24 cellular contexts compared by ENCODE assay signal in the genomic region with DNA sequence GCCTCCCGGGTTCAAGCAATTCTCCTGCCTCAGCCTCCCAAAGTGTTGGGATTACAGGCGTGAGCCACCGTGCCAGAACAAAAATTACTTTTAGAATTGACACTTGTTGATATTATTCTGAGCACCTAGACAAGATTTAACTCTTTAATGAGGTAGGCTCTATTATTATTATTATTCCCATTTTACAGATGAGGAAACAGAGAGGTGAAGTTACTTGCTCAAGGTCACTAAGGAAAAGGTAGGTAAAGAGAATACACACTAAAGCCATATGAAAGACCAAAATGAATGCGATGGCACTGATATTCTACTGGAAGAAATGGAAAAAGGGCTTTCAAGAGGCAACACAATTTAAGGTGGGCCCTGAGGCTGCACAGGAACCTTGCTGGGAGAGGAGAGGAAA.
DNase-seq lines count a peak whose midpoint lies in the region; ATAC-seq, FAIRE-seq and TF ChIP-seq lines count a peak whose summit lies in the region.
"Had no signal": no experiment of that assay in that cellular context is flagged by ENCODE, and none has a peak within 500 bp of the region (broad histone marks: within the 10 kb centered on the region; RNA-seq: fewer than 3 reads in every experiment).

No MANE protein-coding gene starts in this region.

- H3K27me3 Mint-ChIP-seq in progenitor cell of endocrine pancreas, result no peaks in the 10 kb centered on the region
- H3K27me3 Mint-ChIP-seq: memory B cell had no signal

- peaks cover 15% of the 10 kb centered on the region for H3K4me1 Mint-ChIP-seq in progenitor cell of endocrine pancreas (ENCODE audit: low read depth)

- H3K27me3 ChIP-seq in HepG2 (ENCODE audit: control insufficient read depth in 1 of 2, insufficient read depth in 2 of 2, low read length in 2 of 2), result no peaks in the 10 kb centered on the region
- H3K27me3 ChIP-seq in gastrocnemius medialis, result no peaks in the 10 kb centered on the region
- H3K27me3 ChIP-seq: adrenal gland, BE2C, hepatocyte, neutrophil, SJCRH30 had no signal

- no peaks in the 10 kb centered on the region for H4K20me1 ChIP-seq in HepG2 (ENCODE audit: insufficient read depth, low read length)

- DNase-seq in A549 (ENCODE audit: low read depth in 1 of 2, low spot score in 1 of 2), result no peak
- DNase-seq in HepG2 (ENCODE audit: low spot score), result no peak
- no peak for DNase-seq in gastrocnemius medialis
- no peak for DNase-seq in CD1c-positive myeloid dendritic cell (ENCODE audit: extremely low spot score)
- no peak for DNase-seq in DMS79 treated with DMSO at 0.1 percent for 48 hours (lab: John Stamatoyannopoulos, UW)
- no peak for DNase-seq in progenitor cell of endocrine pancreas (ENCODE audit: low spot score, unreplicated experiment)
- no peak for DNase-seq in activated CD4-positive, CD25-positive, alpha-beta regulatory T cell (lab: John Stamatoyannopoulos, UW)
- DNase-seq: ACHN; activated naive CD4-positive, alpha-beta T cell treated with Interleukin-2 at 50 U/mL for 16 hours; adrenal gland; BE2C; effector CD4-positive, alpha-beta T cell; IMR-90; left cardiac atrium; NCI-H1105 treated with DMSO at 0.1 percent for 48 hours; NCI-H2029; SJCRH30; stimulated activated naive CD4-positive, alpha-beta T cell had no signal

- H3K9ac ChIP-seq in HepG2 (ENCODE audit: insufficient read depth, low read depth, low read length), result no peak overlapping the region

- H3K27ac ChIP-seq in A549 (0 out of 6 replicates have a peak overlapping the region, but pooled peaks of 1 of the 2 experiments have one; percentile 11), VCaP (peak overlapping the region; percentile 45), HepG2 (ENCODE audit: extremely low read length, insufficient read depth, low read length) (peak overlapping the region; percentile 30), gastrocnemius medialis (peak overlapping the region in 3 of 4 donors; percentile 1 to 57 (median 2))
- H3K27ac ChIP-seq: hepatocyte, neutrophil, SJCRH30 had no signal

- no peak for TF ChIP-seq EP300 in A549 (IDR thresholded peaks at IDR 0.05)
- TF ChIP-seq EP300 in HepG2 (IDR thresholded peaks at IDR 0.05; ENCODE audit: low read depth in 2 of 2, low read length in 2 of 2), result no peak
- no peak for TF ChIP-seq EP300 in HepG2 (CRISPR knock-in tag; IDR thresholded peaks at IDR 0.05; ENCODE audit: borderline replicate concordance)

- H3K4me2 ChIP-seq in A549 (no peak overlapping the region), HepG2 (ENCODE audit: low read depth, low read length) (no peak overlapping the region)
- H3K4me2 ChIP-seq: hepatocyte had no signal

- H3K79me2 ChIP-seq in HepG2 (ENCODE audit: insufficient read depth, low read length), result no peaks in the 10 kb centered on the region
- H3K79me2 ChIP-seq: hepatocyte had no signal

- H3K4me3 ChIP-seq in A549, result no peak overlapping the region
- H3K4me3 ChIP-seq in HepG2 (replicated peaks in 1 of 3; ENCODE audit: insufficient read depth in 1 of 3, low read depth in 2 of 3, low read length in 3 of 3), result no peak overlapping the region
- no peak overlapping the region for H3K4me3 ChIP-seq in gastrocnemius medialis
- H3K4me3 ChIP-seq: adrenal gland, hepatocyte, SJCRH30 had no signal

- TF ChIP-seq CTCF in A549 (IDR thresholded peaks at IDR 0.05) (no peak), VCaP (conservative IDR thresholded peaks at IDR 0.05) (no peak), HepG2 (CRISPR knock-in tag; IDR thresholded peaks at IDR 0.05) (no peak), gastrocnemius medialis (IDR thresholded peaks at IDR 0.05 in 4 of 5, conservative IDR thresholded peaks at IDR 0.05 in 1 of 5) (no peak), progenitor cell of endocrine pancreas (IDR thresholded peaks at IDR 0.05; ENCODE audit: unreplicated experiment) (no peak)

- no peaks in the 10 kb centered on the region for H3K9me3 ChIP-seq in A549
- no peaks in the 10 kb centered on the region for H3K9me3 ChIP-seq in HepG2 (ENCODE audit: low read length)
- no peaks in the 10 kb centered on the region for H3K9me3 ChIP-seq in gastrocnemius medialis
- H3K9me3 ChIP-seq: adrenal gland, BE2C, neutrophil, SJCRH30 had no signal

- ATAC-seq in A549, result no peak
- no peak for ATAC-seq in HepG2
- ATAC-seq in gastrocnemius medialis, result no peak
- ATAC-seq: WTC11 had no signal

- no peak for FAIRE-seq in A549 (lab: Jason Lieb, UNC)
- no peak for FAIRE-seq in HepG2 (lab: Jason Lieb, UNC)
- FAIRE-seq: RCC 7860 had no signal

- 91% methylated on average over 4 of the region's 4 CpGs for WGBS in A549 (ENCODE audit: missing lambda C conversion rate)
- 97% methylated on average over 4 of the region's 4 CpGs for WGBS in HepG2 (ENCODE audit: low lambda C conversion rate)

- in situ Hi-C loops in HepG2 (cut with HindIII; ENCODE audit: extremely low pct_ligation_motif_present, low pct_unique_long_range_greater_than_20kb) (no loop called here), gastrocnemius medialis (cut with MboI; ENCODE audit: low sequenced_read_pairs in 4 of 4) (no loop called here)

- TF ChIP-seq POLR2A in A549 (IDR thresholded peaks at IDR 0.05; ENCODE audit: low read length), result no peak
- TF ChIP-seq POLR2A in HepG2 (IDR thresholded peaks at IDR 0.05; ENCODE audit: insufficient read depth in 1 of 2, low read depth in 2 of 2, low read length in 2 of 2), result no peak
- TF ChIP-seq POLR2A in gastrocnemius medialis (IDR thresholded peaks at IDR 0.05), result no peak

- peaks cover 6% of the 10 kb centered on the region for H3K36me3 Mint-ChIP-seq in progenitor cell of endocrine pancreas (ENCODE audit: insufficient read depth)

- peak overlapping the region; percentile 38 for H2AFZ ChIP-seq in HepG2 (ENCODE audit: low read length)
- H2AFZ ChIP-seq: hepatocyte had no signal

- peaks cover 3% of the 10 kb centered on the region for H3K9me3 Mint-ChIP-seq in progenitor cell of endocrine pancreas (ENCODE audit: low read depth)
- H3K9me3 Mint-ChIP-seq: memory B cell had no signal

- no peak overlapping the region for H3K4me3 Mint-ChIP-seq in progenitor cell of endocrine pancreas (ENCODE audit: low read depth)
- H3K4me3 Mint-ChIP-seq: memory B cell, WTC11 had no signal

- TF ChIP-seq RAD21 in A549 (conservative IDR thresholded peaks at IDR 0.05 in 1 of 2, IDR thresholded peaks at IDR 0.05 in 1 of 2) (no peak), HepG2 (CRISPR knock-in tag; IDR thresholded peaks at IDR 0.05) (no peak)

- POLR2A ChIA-PET in A549 (lab: Yijun Ruan, JAX) (no interaction called here), HepG2 (lab: Yijun Ruan, JAX) (no interaction called here)

- intact Hi-C loops in HepG2 (cut with micrococcal nuclease; ENCODE audit: unreplicated experiment), result no loop called here
- intact Hi-C loops in gastrocnemius medialis (cut with DNase I; ENCODE audit: low total_unique reads), result loop anchor here (5.0 kb wide), 1 partner anchor 33 kb away; no protein-coding TSS in a partner anchor

- BruUV-seq in HepG2 (replicated peaks; lab: Mats Ljungman, UMichigan), result no TSS peak

- no peak overlapping the region for H3K27ac Mint-ChIP-seq in progenitor cell of endocrine pancreas
- H3K27ac Mint-ChIP-seq: memory B cell, WTC11 had no signal

- CTCF ChIA-PET in A549 (lab: Yijun Ruan, JAX) (interaction anchor here (0.8 to 1.2 kb wide), 4 partner anchors 16 to 183 kb away, joined by 3 to 5 read pairs (median 4); no protein-coding TSS in a partner anchor), HepG2 (lab: Yijun Ruan, JAX; ENCODE audit: low intra/inter-chr PET ratio, low total read pairs) (no interaction called here)

- peaks cover 28% of the 10 kb centered on the region for H3K4me1 ChIP-seq in A549
- peaks cover 63% of the 10 kb centered on the region for H3K4me1 ChIP-seq in HepG2 (ENCODE audit: insufficient read depth, low read length)
- H3K4me1 ChIP-seq in gastrocnemius medialis, result peaks cover 23 to 35% of the 10 kb centered on the region in 2 donors
- H3K4me1 ChIP-seq: SJCRH30 had no signal

- H3K36me3 ChIP-seq in HepG2 (replicated peaks in 1 of 2; ENCODE audit: control insufficient read depth in 1 of 2, insufficient read depth in 2 of 2, low read length in 2 of 2) (no peaks in the 10 kb centered on the region), gastrocnemius medialis (no peaks in the 10 kb centered on the region)
- H3K36me3 ChIP-seq: adrenal gland, BE2C, neutrophil, SJCRH30 had no signal

TF ChIP-seq in A549, 52 proteins besides CTCF, POLR2A, EP300 and RAD21:
- no peak for TF ChIP-seq HOXA7 (CRISPR knock-in tag; IDR thresholded peaks at IDR 0.05)
- 0 out of 2 replicates have a peak, but pooled peaks have one; percentile 56 for TF ChIP-seq CHD4 (IDR thresholded peaks at IDR 0.05; ENCODE audit: borderline replicate concordance)

TF ChIP-seq in HepG2, 621 proteins besides CTCF, POLR2A, EP300 and RAD21 (continues in another document):
- TF ChIP-seq SMARCC2 (IDR thresholded peaks at IDR 0.05) (no peak), TARDBP (CRISPR knock-in tag; IDR thresholded peaks at IDR 0.05) (0 out of 2 replicates have a peak, but pooled peaks have one; percentile 21), ZNF7 (CRISPR knock-in tag; IDR thresholded peaks at IDR 0.05) (no peak), TP53 (CRISPR knock-in tag; conservative IDR thresholded peaks at IDR 0.05) (no peak), ZNF75D (CRISPR knock-in tag; IDR thresholded peaks at IDR 0.05; ENCODE audit: borderline replicate concordance) (no peak), CENPX (CRISPR knock-in tag; IDR thresholded peaks at IDR 0.05) (no peak), KDM1A (CRISPR knock-in tag; IDR thresholded peaks at IDR 0.05) (peak; percentile 59; the same call in 1 of the 2 replicates), SMARCE1 (IDR thresholded peaks at IDR 0.05; ENCODE audit: borderline replicate concordance) (no peak), ZNF629 (CRISPR knock-in tag; conservative IDR thresholded peaks at IDR 0.05) (peak; percentile 91), ZNF263 (CRISPR knock-in tag; IDR thresholded peaks at IDR 0.05) (no peak), CAMTA2 (CRISPR knock-in tag; IDR thresholded peaks at IDR 0.05; ENCODE audit: borderline replicate concordance) (no peak), ZNF225 (CRISPR knock-in tag; IDR thresholded peaks at IDR 0.05) (no peak), ELF1 (CRISPR knock-in tag; IDR thresholded peaks at IDR 0.05) (no peak)
- TF ChIP-seq, protein P1, sequence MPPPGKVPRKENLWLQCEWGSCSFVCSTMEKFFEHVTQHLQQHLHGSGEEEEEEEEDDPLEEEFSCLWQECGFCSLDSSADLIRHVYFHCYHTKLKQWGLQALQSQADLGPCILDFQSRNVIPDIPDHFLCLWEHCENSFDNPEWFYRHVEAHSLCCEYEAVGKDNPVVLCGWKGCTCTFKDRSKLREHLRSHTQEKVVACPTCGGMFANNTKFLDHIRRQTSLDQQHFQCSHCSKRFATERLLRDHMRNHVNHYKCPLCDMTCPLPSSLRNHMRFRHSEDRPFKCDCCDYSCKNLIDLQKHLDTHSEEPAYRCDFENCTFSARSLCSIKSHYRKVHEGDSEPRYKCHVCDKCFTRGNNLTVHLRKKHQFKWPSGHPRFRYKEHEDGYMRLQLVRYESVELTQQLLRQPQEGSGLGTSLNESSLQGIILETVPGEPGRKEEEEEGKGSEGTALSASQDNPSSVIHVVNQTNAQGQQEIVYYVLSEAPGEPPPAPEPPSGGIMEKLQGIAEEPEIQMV (CRISPR knock-in tag; IDR thresholded peaks at IDR 0.05; ENCODE audit: low read depth), result no peak
